Comparison of ENCODE assay signal across 1 cellular context in genomic region chr7:55570939-55571338, GRCh38.
TF ChIP-seq lines count a peak whose summit lies in the region.

No MANE protein-coding gene starts in this region.

TF ChIP-seq in SK-N-SH, 30 proteins besides CTCF, POLR2A, EP300 and RAD21 (continued from another document):
- no peak for TF ChIP-seq REST (IDR thresholded peaks at IDR 0.05; ENCODE audit: low read depth, low read length)
- TF ChIP-seq RXRA (IDR thresholded peaks at IDR 0.05; ENCODE audit: borderline replicate concordance, low read depth) = peak; percentile 30; the same call in 1 of the 2 replicates
- no peak for TF ChIP-seq GATA2 (CRISPR knock-in tag; IDR thresholded peaks at IDR 0.05)
- no peak for TF ChIP-seq USF1 (IDR thresholded peaks at IDR 0.05; ENCODE audit: borderline replicate concordance, low read depth)
- peak; percentile 48; the same call in 1 of the 2 replicates for TF ChIP-seq ZBTB33 (IDR thresholded peaks at IDR 0.05; ENCODE audit: borderline replicate concordance, low read depth)
- peak; percentile 80; the same call in 1 of the 2 replicates for TF ChIP-seq TEAD4 (IDR thresholded peaks at IDR 0.05; ENCODE audit: borderline replicate concordance, insufficient read depth)
- no peak for TF ChIP-seq FOXM1 (IDR thresholded peaks at IDR 0.05; ENCODE audit: low read depth)
- TF ChIP-seq EZH2phosphoT487 (IDR thresholded peaks at IDR 0.05; ENCODE audit: borderline replicate concordance, low read depth) = no peak
- TF ChIP-seq JUND (IDR thresholded peaks at IDR 0.05) = peak; percentile 90
- no peak for TF ChIP-seq FOXJ3 (CRISPR knock-in tag; IDR thresholded peaks at IDR 0.05)
- TF ChIP-seq MEF2A (IDR thresholded peaks at IDR 0.05; ENCODE audit: borderline replicate concordance, low read depth) = no peak
- TF ChIP-seq USF2 (IDR thresholded peaks at IDR 0.05; ENCODE audit: borderline replicate concordance, low read depth, low read length) = no peak
- no peak for TF ChIP-seq RFX5 (IDR thresholded peaks at IDR 0.05; ENCODE audit: low read length)
- TF ChIP-seq YY1 (IDR thresholded peaks at IDR 0.05; ENCODE audit: low read depth) = peak; percentile 61; the same call in 1 of the 2 replicates
- no peak for TF ChIP-seq PBX3 (IDR thresholded peaks at IDR 0.05)
TF ChIP-seq in SK-N-SH: peak in this region for 12.
